ENCODE assay signal across 24 cellular contexts in genomic region chr3:22714758-22715157, GRCh38.
DNase-seq lines count a peak whose midpoint lies in the region; ATAC-seq, FAIRE-seq and TF ChIP-seq lines count a peak whose summit lies in the region.
"Had no signal": no experiment of that assay in that cellular context is flagged by ENCODE, and none has a peak within 500 bp of the region (broad histone marks: within the 10 kb centered on the region; RNA-seq: fewer than 3 reads in every experiment).

No MANE protein-coding gene starts in this region.

- H4K20me1 ChIP-seq in GM23338 (replicated peaks; ENCODE audit: insufficient read depth), result no peaks in the 10 kb centered on the region
- H4K20me1 ChIP-seq: BLaER1 treated with 17β-estradiol and CSF1 and Interleukin-3, amounts not matched to agents 10 nM and 100 nM had no signal

- no peaks in the 10 kb centered on the region for H3F3A ChIP-seq in GM23338 (replicated peaks; ENCODE audit: low read depth)

- no peaks in the 10 kb centered on the region for H3K27me3 Mint-ChIP-seq in GM23338 (ENCODE audit: insufficient read depth, low read depth, poor library complexity)
- H3K27me3 Mint-ChIP-seq: CD4-positive, alpha-beta memory T cell; IgD-negative memory B cell; T-helper 17 cell had no signal

- no peak overlapping the region for H3K4me2 ChIP-seq in GM23338

- peak; percentile 26 for DNase-seq in DMS53 (lab: John Stamatoyannopoulos, UW)
- no peak for DNase-seq in DMS53 treated with DMSO at 0.1 percent for 48 hours (lab: John Stamatoyannopoulos, UW; ENCODE audit: unreplicated experiment)
- peak; percentile 6 for DNase-seq in GM23338 (ENCODE audit: low spot score)
- DNase-seq in NCI-H345 (lab: John Stamatoyannopoulos, UW), result peak; percentile 65
- peak; percentile 14 for DNase-seq in kidney tubule cell (ENCODE audit: low spot score)
- no peak for DNase-seq in effector CD8-positive, alpha-beta T cell (lab: John Stamatoyannopoulos, UW)
- no peak for DNase-seq in GM12891 (ENCODE audit: insufficient read length, low spot score)
- DNase-seq: 8988T; CD4-positive, alpha-beta memory T cell; DMS79; NCI-H1048; NCI-H1417 treated with DMSO at 0.1 percent for 48 hours; NCI-H2081; NCI-H446; NCI-H526; PC-3; SHP77 treated with DMSO at 0.1 percent for 48 hours; SW 1271; T-helper 17 cell had no signal

- H3K36me3 ChIP-seq in GM23338 (ENCODE audit: insufficient read depth), result no peaks in the 10 kb centered on the region
- H3K36me3 ChIP-seq: BLaER1 treated with 17β-estradiol and CSF1 and Interleukin-3, amounts not matched to agents 10 nM and 100 nM had no signal

- TF ChIP-seq POLR2A in GM12891 (IDR thresholded peaks at IDR 0.05; ENCODE audit: low read depth, low read length), result no peak

- H3K79me2 ChIP-seq in GM23338 (replicated peaks; ENCODE audit: insufficient read depth), result no peaks in the 10 kb centered on the region

- FAIRE-seq in GM12891 (lab: Jason Lieb, UNC), result no peak
- FAIRE-seq: H54 had no signal

- no peak overlapping the region for H2AFZ ChIP-seq in GM23338

- H3K4me1 ChIP-seq in GM23338 (ENCODE audit: insufficient read depth), result no peaks in the 10 kb centered on the region

- no peaks in the 10 kb centered on the region for H3K27me3 ChIP-seq in GM23338 (ENCODE audit: insufficient read depth)
- H3K27me3 ChIP-seq: BLaER1 treated with 17β-estradiol and CSF1 and Interleukin-3, amounts not matched to agents 10 nM and 100 nM had no signal

- H3K9me2 ChIP-seq in GM23338 (ENCODE audit: insufficient read depth), result peaks cover 9% of the 10 kb centered on the region; the same call in 1 of the 2 replicates

- no peak overlapping the region for H3K4me3 ChIP-seq in GM23338
- H3K4me3 ChIP-seq: BLaER1 treated with 17β-estradiol and CSF1 and Interleukin-3, amounts not matched to agents 10 nM and 100 nM; SK-N-MC had no signal

- H3K27ac Mint-ChIP-seq in GM23338, result no peak overlapping the region
- H3K27ac Mint-ChIP-seq: CD4-positive, alpha-beta memory T cell; IgD-negative memory B cell; T-helper 17 cell had no signal

- H3K36me3 Mint-ChIP-seq in GM23338 (ENCODE audit: low read depth), result peaks cover 13% of the 10 kb centered on the region; the same call in 1 of the 3 replicates
- H3K36me3 Mint-ChIP-seq: CD4-positive, alpha-beta memory T cell; IgD-negative memory B cell had no signal

- peaks cover 35% of the 10 kb centered on the region for H3K9me3 Mint-ChIP-seq in GM23338

- no peak overlapping the region for H3K4me3 Mint-ChIP-seq in GM23338
- H3K4me3 Mint-ChIP-seq: CD4-positive, alpha-beta memory T cell; IgD-negative memory B cell; T-helper 17 cell had no signal

- no peak overlapping the region for H3K27ac ChIP-seq in GM23338 (ENCODE audit: low read depth)
- H3K27ac ChIP-seq: RWPE1, SK-N-MC had no signal

- TF ChIP-seq CTCF in GM23338 (conservative IDR thresholded peaks at IDR 0.05; ENCODE audit: low read depth in 2 of 2), result no peak

- H3K4me1 Mint-ChIP-seq in GM23338, result no peaks in the 10 kb centered on the region
- H3K4me1 Mint-ChIP-seq: CD4-positive, alpha-beta memory T cell; IgD-negative memory B cell; T-helper 17 cell had no signal

- no peak for ATAC-seq in GM23338
- ATAC-seq: T-helper 17 cell had no signal

TF ChIP-seq in GM23338, 12 proteins besides CTCF, POLR2A, EP300 and RAD21 (continues in another document):
- TF ChIP-seq POLR2AphosphoS5 (IDR thresholded peaks at IDR 0.05; ENCODE audit: low read depth), result no peak
- TF ChIP-seq JUNB (IDR thresholded peaks at IDR 0.05; ENCODE audit: unreplicated experiment), result no peak
- no peak for TF ChIP-seq ZNF114 (CRISPR knock-in tag; IDR thresholded peaks at IDR 0.05)
- no peak for TF ChIP-seq EZH2 (IDR thresholded peaks at IDR 0.05; ENCODE audit: low read depth, unreplicated experiment)
- TF ChIP-seq EZH2phosphoT487 (IDR thresholded peaks at IDR 0.05; ENCODE audit: unreplicated experiment), result no peak
- TF ChIP-seq NANOG (IDR thresholded peaks at IDR 0.05; ENCODE audit: borderline replicate concordance), result no peak
- no peak for TF ChIP-seq STAT1 (IDR thresholded peaks at IDR 0.05; ENCODE audit: unreplicated experiment)
- TF ChIP-seq ZNF331 (CRISPR knock-in tag; IDR thresholded peaks at IDR 0.05; ENCODE audit: low read depth), result no peak
- TF ChIP-seq REST (IDR thresholded peaks at IDR 0.05; ENCODE audit: unreplicated experiment), result no peak

TF ChIP-seq in GM12891, 5 proteins besides CTCF, POLR2A, EP300 and RAD21:
- TF ChIP-seq TAF1 (IDR thresholded peaks at IDR 0.05; ENCODE audit: low read depth, low read length), result no peak
- no peak for TF ChIP-seq SPI1 (IDR thresholded peaks at IDR 0.05; ENCODE audit: low read depth, low read length)
- no peak for TF ChIP-seq POU2F2 (IDR thresholded peaks at IDR 0.05; ENCODE audit: low read depth, low read length)
- TF ChIP-seq POLR2AphosphoS5 (IDR thresholded peaks at IDR 0.05; ENCODE audit: low read depth, low read length), result no peak

Comparison
In these comparisons a context has a peak if more than half of its experiments do, and no peak if none do; other contexts are left out.
1. DNase-seq: peak in DMS53 (single experiment), GM23338 (single experiment), NCI-H345 (single experiment) and kidney tubule cell (single experiment); none in DMS53 treated with DMSO at 0.1 percent for 48 hours (single experiment), effector CD8-positive, alpha-beta T cell (single experiment) and GM12891 (single experiment).